24 cellular contexts compared by ENCODE assay signal in genomic region chr20:1782181-1782580, GRCh38.
"Had no signal": no experiment of that assay in that cellular context is flagged by ENCODE, and none has a peak within 500 bp of the region (broad histone marks: within the 10 kb centered on the region; RNA-seq: fewer than 3 reads in every experiment).

No MANE protein-coding gene starts in this region.

- H3K36me3 ChIP-seq: esophagus squamous epithelium, gastrocnemius medialis, heart right ventricle, left lung, lower lobe of right lung had no signal

- H3K4me3 ChIP-seq: coronary artery, dorsolateral prefrontal cortex, esophagus squamous epithelium, gastrocnemius medialis, heart right ventricle, left lung, lower lobe of right lung had no signal

- FAIRE-seq: colon, endothelial cell of umbilical vein, islet of Langerhans, keratinocyte had no signal

- DNase-seq: dermis blood vessel endothelial cell; dorsolateral prefrontal cortex; effector CD4-positive, alpha-beta T cell; effector memory CD4-positive, alpha-beta T cell; esophagus squamous epithelium; foreskin fibroblast; foreskin melanocyte; gastrocnemius medialis; glutamatergic neuron; head of caudate nucleus; heart right ventricle; hippocampal formation; left cardiac atrium; left lung; left ventricle myocardium superior; lower lobe of right lung; mesendoderm; midbrain; naive B cell had no signal

- H3K27ac ChIP-seq: coronary artery, esophagus squamous epithelium, gastrocnemius medialis, heart right ventricle, left lung, lower lobe of right lung had no signal

- H3K27me3 ChIP-seq: dorsolateral prefrontal cortex, gastrocnemius medialis had no signal

- H3K9me3 ChIP-seq: esophagus squamous epithelium, gastrocnemius medialis, heart right ventricle, left lung, lower lobe of right lung had no signal

- H3K4me1 ChIP-seq: gastrocnemius medialis had no signal
